12 cellular contexts compared by ENCODE assay signal in the genomic region with DNA sequence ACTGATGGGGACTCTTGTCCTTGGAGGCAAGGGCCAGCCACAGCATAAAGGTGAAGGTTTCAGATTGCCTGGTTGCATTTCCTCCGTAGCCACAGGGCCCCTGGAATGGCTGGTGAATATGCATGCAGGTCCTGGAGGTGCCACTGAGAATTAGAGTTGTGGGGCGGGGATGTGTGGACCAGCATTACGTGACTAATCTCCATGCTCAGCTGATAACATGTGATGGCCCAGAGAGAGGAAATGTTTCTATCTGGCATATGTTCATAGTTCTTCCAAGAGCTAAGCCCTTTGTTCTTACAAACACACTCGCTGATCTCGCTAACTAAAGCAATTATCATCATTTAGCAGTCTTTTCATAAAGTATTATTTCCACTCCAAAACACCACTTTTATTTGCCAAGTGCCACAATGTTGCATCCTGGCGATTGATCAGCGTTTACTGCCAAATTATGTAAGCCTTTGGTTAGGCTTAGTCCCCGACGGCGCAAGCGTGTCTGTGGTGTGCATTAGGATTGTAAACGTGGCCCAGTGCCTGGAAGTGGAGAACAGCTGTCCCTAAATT. TPM values are rescaled to one million over a fixed set of nuclear protein-coding genes. Genes with fewer than 3 reads are reported as not detected.
DNase-seq lines count a peak whose midpoint lies in the region; FAIRE-seq and TF ChIP-seq lines count a peak whose summit lies in the region.
"Had no signal": no experiment of that assay in that cellular context is flagged by ENCODE, and none has a peak within 500 bp of the region (broad histone marks: within the 10 kb centered on the region; RNA-seq: fewer than 3 reads in every experiment).

No MANE protein-coding gene starts in this region.

- no peaks in the 10 kb centered on the region for H3K36me3 ChIP-seq in endocrine pancreas (ENCODE audit: control insufficient read depth, insufficient read depth, low read length)
- H3K36me3 ChIP-seq in kidney (ENCODE audit: control insufficient read depth in 1 of 2, insufficient read depth in 2 of 2, low read length in 2 of 2), result no peaks in the 10 kb centered on the region
- no peaks in the 10 kb centered on the region for H3K36me3 ChIP-seq in MG63

- no peak for TF ChIP-seq CTCF in kidney (IDR thresholded peaks at IDR 0.05; ENCODE audit: borderline replicate concordance, extremely low read depth, insufficient read depth)

- peaks cover 3% of the 10 kb centered on the region for H3K4me1 ChIP-seq in endocrine pancreas (ENCODE audit: control insufficient read depth, insufficient read depth, low read length)
- peaks cover 20 to 36% of the 10 kb centered on the region in 2 donors for H3K4me1 ChIP-seq in kidney (ENCODE audit: control insufficient read depth in 1 of 2, insufficient read depth in 1 of 2, low read depth in 1 of 2, low read length in 2 of 2)

- intact Hi-C loops in kidney (cut with DNase I), result no loop called here

- peak overlapping the region; percentile 20 to 33 for H3K27ac ChIP-seq in kidney (ENCODE audit: low read depth in 2 of 2, low read length in 2 of 2)
- H3K27ac ChIP-seq: hepatocyte had no signal

- H3K27me3 ChIP-seq in endocrine pancreas (ENCODE audit: control insufficient read depth, insufficient read depth, low read length) (no peaks in the 10 kb centered on the region), MG63 (no peaks in the 10 kb centered on the region)
- H3K27me3 ChIP-seq: hepatocyte had no signal

- H3K4me3 ChIP-seq in endocrine pancreas (ENCODE audit: control insufficient read depth, insufficient read depth, low read length) (peak overlapping the region; percentile 68), kidney (ENCODE audit: low read length in 2 of 2) (no peak overlapping the region), MG63 (no peak overlapping the region)
- H3K4me3 ChIP-seq: hepatocyte had no signal

- no peaks in the 10 kb centered on the region for H3K9me3 ChIP-seq in endocrine pancreas (ENCODE audit: control insufficient read depth, low read length)
- H3K9me3 ChIP-seq in kidney (ENCODE audit: control insufficient read depth in 1 of 2, low read length in 2 of 2), result no peaks in the 10 kb centered on the region
- H3K9me3 ChIP-seq in MG63, result no peaks in the 10 kb centered on the region

- no peak for FAIRE-seq in kidney (lab: Jason Lieb, UNC)
- no peak for FAIRE-seq in RCC 7860 (lab: Jason Lieb, UNC)

- DNase-seq in Ammon's horn (ENCODE audit: low spot score), result peak; percentile 63
- DNase-seq in NCI-H1694 treated with DMSO at 0.1 percent for 48 hours (lab: John Stamatoyannopoulos, UW), result peak; percentile 77
- DNase-seq in kidney, result no peak
- no peak for DNase-seq in activated naive CD4-positive, alpha-beta T cell (lab: John Stamatoyannopoulos, UW)
- DNase-seq in MG63, result no peak
- no peak for DNase-seq in HPDE6-E6E7 (ENCODE audit: extremely low spot score)
- no peak for DNase-seq in RCC 7860 (ENCODE audit: low spot score)
- DNase-seq: activated CD8-positive, alpha-beta memory T cell treated with anti-CD3 and anti-CD28 coated beads, Interleukin-2, amount 50 U/mL, for 4 hours; stimulated activated CD4-positive, alpha-beta T cell treated with anti-CD3 and anti-CD28 coated beads, Interleukin-2, amount 100 ng/mL, for 24 hours had no signal

- H3K9ac ChIP-seq in endocrine pancreas (ENCODE audit: control insufficient read depth, insufficient read depth, low read length) (no peak overlapping the region), kidney (ENCODE audit: low read length in 2 of 2) (no peak overlapping the region)

RNA-seq across cellular contexts. Expression of a gene that starts 55.9 kb away (rescaled TPM):
- 81.5 TPM for total RNA-seq in kidney
- polyA plus RNA-seq in kidney (ENCODE audit: insufficient read depth, low read depth, low replicate concordance), result 62.0 TPM
- 0.03 TPM in 1 of 2 replicates, not detected in the other for total RNA-seq in MG63 (2014; rRNA removed; shearing (Covaris generic); ENCODE audit: low replicate concordance)
- total RNA-seq: natural killer cell treated with Interleukin-12 subunit alpha and Interleukin-12 subunit beta and Interleukin-15 and Interleukin-18, amount 100 ng/mL, for 72 hours had no signal

Comparison
In these comparisons a context has a peak if more than half of its experiments do, and no peak if none do; other contexts are left out.
1. DNase-seq: peak in Ammon's horn (single experiment) and NCI-H1694 treated with DMSO at 0.1 percent for 48 hours (single experiment); none in kidney (single experiment), activated naive CD4-positive, alpha-beta T cell (0 of 4), MG63 (single experiment), HPDE6-E6E7 (single experiment) and RCC 7860 (single experiment).
2. RNA of a gene that starts 55.9 kb away (total RNA-seq): 81.5 TPM in kidney (single experiment); 0.03 TPM in MG63; every median in the first group is over 10 times any median in the second.